10 cellular contexts compared by ENCODE assay signal in the genomic region with DNA sequence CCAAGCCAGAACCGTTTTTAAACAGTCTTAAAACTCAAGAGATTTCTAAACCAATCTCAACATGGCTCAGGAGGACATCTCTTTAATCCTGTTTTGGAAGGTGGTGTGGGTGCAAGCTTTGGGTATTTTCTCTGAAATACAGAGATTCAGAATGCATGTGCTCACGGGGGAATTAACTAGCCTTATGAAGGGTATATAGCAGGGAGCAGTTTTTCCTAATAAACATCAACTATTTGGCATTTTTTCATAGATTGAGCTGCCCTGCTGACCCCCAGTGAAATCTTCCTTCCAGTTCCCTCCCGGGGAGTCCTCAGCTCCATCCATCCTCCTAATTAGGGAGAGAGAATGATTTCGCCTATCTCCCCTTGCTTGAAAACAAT.
A peak's percentile ranks its signal among the peaks of the same experiment; 100 is the strongest.
DNase-seq lines count a peak whose midpoint lies in the region; ATAC-seq and TF ChIP-seq lines count a peak whose summit lies in the region.
"Had no signal": no experiment of that assay in that cellular context is flagged by ENCODE, and none has a peak within 500 bp of the region (broad histone marks: within the 10 kb centered on the region; RNA-seq: fewer than 3 reads in every experiment).

No MANE protein-coding gene starts in this region.

- H3F3A ChIP-seq in neural cell (ENCODE audit: insufficient read depth, low read length, poor library complexity, severe bottlenecking) = no peaks in the 10 kb centered on the region

- no peak for TF ChIP-seq CTCF in heart left ventricle (IDR thresholded peaks at IDR 0.05)
- TF ChIP-seq CTCF in dorsolateral prefrontal cortex (IDR thresholded peaks at IDR 0.05 in 54 of 56, conservative IDR thresholded peaks at IDR 0.05 in 2 of 56; ENCODE audit: low read depth in 1 of 56, partially characterized antibody in 56 of 56) = no peak
- TF ChIP-seq CTCF in neural cell (IDR thresholded peaks at IDR 0.05; ENCODE audit: poor library complexity, severe bottlenecking) = no peak
- no peak for TF ChIP-seq CTCF in upper lobe of left lung (IDR thresholded peaks at IDR 0.05)

- no peaks in the 10 kb centered on the region for H3K79me2 ChIP-seq in neural cell (replicated peaks; ENCODE audit: insufficient read depth, low read length)

- H3K36me3 ChIP-seq in heart left ventricle (peaks cover 0 to 6% (median 0%) of the 10 kb centered on the region in 9 donors), neural cell (ENCODE audit: insufficient read depth, low read length) (no peaks in the 10 kb centered on the region), upper lobe of left lung (no peaks in the 10 kb centered on the region)

- ATAC-seq in heart left ventricle = no peak
- ATAC-seq in left cardiac atrium = no peak
- no peak for ATAC-seq in upper lobe of left lung (ENCODE audit: low FRiP score in 2 of 2)
- no peak for ATAC-seq in GM21723 (IDR thresholded peaks at IDR 0.05; ENCODE audit: unreplicated experiment)
- ATAC-seq in HG02870 (IDR thresholded peaks at IDR 0.05; ENCODE audit: unreplicated experiment) = no peak

- peak overlapping the region in 4 of 12 donors; percentile 18 to 37 (median 32) for H3K4me3 ChIP-seq in heart left ventricle
- peak overlapping the region in 6 of 59 donors; percentile 10 to 27 (median 15) for H3K4me3 ChIP-seq in dorsolateral prefrontal cortex
- peak overlapping the region; percentile 25 for H3K4me3 ChIP-seq in neural cell (ENCODE audit: low read length)
- no peak overlapping the region for H3K4me3 ChIP-seq in upper lobe of left lung

- no peaks in the 10 kb centered on the region for H4K20me1 ChIP-seq in neural cell (ENCODE audit: insufficient read depth)

- TF ChIP-seq POLR2A in heart left ventricle (IDR thresholded peaks at IDR 0.05) (no peak), upper lobe of left lung (IDR thresholded peaks at IDR 0.05) (no peak)

- H3K9me3 ChIP-seq in heart left ventricle (peaks cover 0 to 6% (median 0%) of the 10 kb centered on the region in 12 donors), neural cell (ENCODE audit: low read length) (no peaks in the 10 kb centered on the region), upper lobe of left lung (no peaks in the 10 kb centered on the region)

- no peaks in the 10 kb centered on the region for H3K9me2 ChIP-seq in neural cell (ENCODE audit: insufficient read depth, low read length)

- TF ChIP-seq RAD21 in neural cell (conservative IDR thresholded peaks at IDR 0.05) = no peak

- H3K27me3 ChIP-seq in heart left ventricle (no peaks in the 10 kb centered on the region), dorsolateral prefrontal cortex (no peaks in the 10 kb centered on the region), neural cell (ENCODE audit: insufficient read depth, low read depth, low read length) (no peaks in the 10 kb centered on the region), upper lobe of left lung (no peaks in the 10 kb centered on the region)

- H3K4me2 ChIP-seq in neural cell (ENCODE audit: low read length) = no peak overlapping the region

- WGBS in heart left ventricle, 4 donors = 48 to 63% (median 55%) methylated on average over 4 of the region's 4 CpGs
- 56 to 62% methylated on average over 4 of the region's 4 CpGs for WGBS in upper lobe of left lung, 2 donors

- TF ChIP-seq EP300 in neural cell (conservative IDR thresholded peaks at IDR 0.05; ENCODE audit: poor library complexity, severe bottlenecking) (no peak), upper lobe of left lung (IDR thresholded peaks at IDR 0.05) (no peak)

- DNase-seq in heart left ventricle (no peak), left cardiac atrium (no peak), dorsolateral prefrontal cortex (peak in 1 of 10 donors; percentile 2), upper lobe of left lung (no peak), cortex of kidney (lab: John Stamatoyannopoulos, UW) (no peak)
- DNase-seq: activated naive CD4-positive, alpha-beta T cell treated with anti-CD3 and anti-CD28 coated beads, Interleukin-2, amount 10 ng/mL, durations not matched to agents 7 days and 5 days; NCI-H1105 had no signal

- intact Hi-C loops in heart left ventricle (cut with DNase I) = no loop called here
- intact Hi-C loops in left cardiac atrium (cut with DNase I) = loop anchor here in 1 of 2 donors (5.0 kb wide), 1 partner anchor 46 kb away; no protein-coding TSS in a partner anchor
- intact Hi-C loops in dorsolateral prefrontal cortex (cut with DNase I) = no loop called here

- H2AFZ ChIP-seq in neural cell (ENCODE audit: low read depth, low read length) = no peak overlapping the region

- H3K27ac ChIP-seq in heart left ventricle = peak overlapping the region in 8 of 12 donors; percentile 3 to 69 (median 58)
- peak overlapping the region in 43 of 59 donors; percentile 5 to 75 (median 45) for H3K27ac ChIP-seq in dorsolateral prefrontal cortex
- no peak overlapping the region for H3K27ac ChIP-seq in neural cell (ENCODE audit: low read length)
- peak overlapping the region in 3 of 4 donors; percentile 27 to 44 (median 44) for H3K27ac ChIP-seq in upper lobe of left lung

- H3K9ac ChIP-seq in neural cell (ENCODE audit: low read length) = no peak overlapping the region

- H3K4me1 ChIP-seq in heart left ventricle (peaks cover 7 to 79% (median 64%) of the 10 kb centered on the region in 12 donors), upper lobe of left lung (peaks cover 14 to 73% (median 33%) of the 10 kb centered on the region in 4 donors)

TF ChIP-seq in neural cell, 6 proteins besides CTCF, POLR2A, EP300 and RAD21:
- TF ChIP-seq POLR2AphosphoS5 (IDR thresholded peaks at IDR 0.05) (no peak), MXI1 (conservative IDR thresholded peaks at IDR 0.05; ENCODE audit: poor library complexity, severe bottlenecking) (no peak), SMC3 (conservative IDR thresholded peaks at IDR 0.05; ENCODE audit: poor library complexity) (no peak), EZH2 (IDR thresholded peaks at IDR 0.05; ENCODE audit: borderline replicate concordance, insufficient read depth, low read length, poor library complexity, severe bottlenecking) (no peak), TAF1 (IDR thresholded peaks at IDR 0.05; ENCODE audit: low read depth) (no peak)
- TF ChIP-seq, protein P1, sequence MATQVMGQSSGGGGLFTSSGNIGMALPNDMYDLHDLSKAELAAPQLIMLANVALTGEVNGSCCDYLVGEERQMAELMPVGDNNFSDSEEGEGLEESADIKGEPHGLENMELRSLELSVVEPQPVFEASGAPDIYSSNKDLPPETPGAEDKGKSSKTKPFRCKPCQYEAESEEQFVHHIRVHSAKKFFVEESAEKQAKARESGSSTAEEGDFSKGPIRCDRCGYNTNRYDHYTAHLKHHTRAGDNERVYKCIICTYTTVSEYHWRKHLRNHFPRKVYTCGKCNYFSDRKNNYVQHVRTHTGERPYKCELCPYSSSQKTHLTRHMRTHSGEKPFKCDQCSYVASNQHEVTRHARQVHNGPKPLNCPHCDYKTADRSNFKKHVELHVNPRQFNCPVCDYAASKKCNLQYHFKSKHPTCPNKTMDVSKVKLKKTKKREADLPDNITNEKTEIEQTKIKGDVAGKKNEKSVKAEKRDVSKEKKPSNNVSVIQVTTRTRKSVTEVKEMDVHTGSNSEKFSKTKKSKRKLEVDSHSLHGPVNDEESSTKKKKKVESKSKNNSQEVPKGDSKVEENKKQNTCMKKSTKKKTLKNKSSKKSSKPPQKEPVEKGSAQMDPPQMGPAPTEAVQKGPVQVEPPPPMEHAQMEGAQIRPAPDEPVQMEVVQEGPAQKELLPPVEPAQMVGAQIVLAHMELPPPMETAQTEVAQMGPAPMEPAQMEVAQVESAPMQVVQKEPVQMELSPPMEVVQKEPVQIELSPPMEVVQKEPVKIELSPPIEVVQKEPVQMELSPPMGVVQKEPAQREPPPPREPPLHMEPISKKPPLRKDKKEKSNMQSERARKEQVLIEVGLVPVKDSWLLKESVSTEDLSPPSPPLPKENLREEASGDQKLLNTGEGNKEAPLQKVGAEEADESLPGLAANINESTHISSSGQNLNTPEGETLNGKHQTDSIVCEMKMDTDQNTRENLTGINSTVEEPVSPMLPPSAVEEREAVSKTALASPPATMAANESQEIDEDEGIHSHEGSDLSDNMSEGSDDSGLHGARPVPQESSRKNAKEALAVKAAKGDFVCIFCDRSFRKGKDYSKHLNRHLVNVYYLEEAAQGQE (IDR thresholded peaks at IDR 0.05; ENCODE audit: borderline replicate concordance) = no peak
TF ChIP-seq in neural cell: peak in this region for 0.
